ENCODE assay signal across 1 cellular context in the genomic region with DNA sequence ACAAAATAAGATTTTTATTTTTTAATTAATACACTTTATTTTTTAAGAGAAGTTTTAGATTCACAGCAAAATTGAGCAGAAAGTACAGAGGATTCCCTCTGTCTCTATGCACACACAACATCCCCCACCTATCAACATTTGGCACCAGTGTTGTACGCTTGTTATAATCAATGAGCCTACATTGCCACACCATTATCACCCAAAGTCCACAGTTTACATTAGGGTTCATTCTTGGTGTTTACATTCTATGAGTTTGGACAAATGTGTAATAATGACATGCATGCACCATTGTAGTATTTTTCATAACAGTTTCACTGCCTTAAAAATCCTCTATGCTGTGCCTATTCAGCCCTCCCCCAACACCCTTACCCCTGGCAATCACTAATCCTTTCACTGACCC.
TF ChIP-seq lines count a peak whose summit lies in the region.

No MANE protein-coding gene starts in this region.

TF ChIP-seq in HepG2, 621 proteins besides CTCF, POLR2A, EP300 and RAD21 (continued from another document and continues in another):
- TF ChIP-seq, protein P1, sequence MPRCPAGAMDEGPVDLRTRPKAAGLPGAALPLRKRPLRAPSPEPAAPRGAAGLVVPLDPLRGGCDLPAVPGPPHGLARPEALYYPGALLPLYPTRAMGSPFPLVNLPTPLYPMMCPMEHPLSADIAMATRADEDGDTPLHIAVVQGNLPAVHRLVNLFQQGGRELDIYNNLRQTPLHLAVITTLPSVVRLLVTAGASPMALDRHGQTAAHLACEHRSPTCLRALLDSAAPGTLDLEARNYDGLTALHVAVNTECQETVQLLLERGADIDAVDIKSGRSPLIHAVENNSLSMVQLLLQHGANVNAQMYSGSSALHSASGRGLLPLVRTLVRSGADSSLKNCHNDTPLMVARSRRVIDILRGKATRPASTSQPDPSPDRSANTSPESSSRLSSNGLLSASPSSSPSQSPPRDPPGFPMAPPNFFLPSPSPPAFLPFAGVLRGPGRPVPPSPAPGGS (CRISPR knock-in tag; IDR thresholded peaks at IDR 0.05): no peak
- no peak for TF ChIP-seq YEATS2 (CRISPR knock-in tag; IDR thresholded peaks at IDR 0.05; ENCODE audit: borderline replicate concordance)
- no peak for TF ChIP-seq PHF8 (CRISPR knock-in tag; IDR thresholded peaks at IDR 0.05)
- no peak for TF ChIP-seq TP53 (CRISPR knock-in tag; conservative IDR thresholded peaks at IDR 0.05)
- no peak for TF ChIP-seq ZNF619 (CRISPR knock-in tag; IDR thresholded peaks at IDR 0.05)
- no peak for TF ChIP-seq NR2F1 (CRISPR knock-in tag; IDR thresholded peaks at IDR 0.05)
- TF ChIP-seq TRIM22 (IDR thresholded peaks at IDR 0.05): no peak
- no peak for TF ChIP-seq HDAC6 (IDR thresholded peaks at IDR 0.05; ENCODE audit: low read depth, low read length)
- 0 out of 2 replicates have a peak, but pooled peaks have one; percentile 9 for TF ChIP-seq CREB1 (IDR thresholded peaks at IDR 0.05)
- TF ChIP-seq CREB1 (CRISPR knock-in tag; IDR thresholded peaks at IDR 0.05): peak; percentile 55; the same call in 1 of the 2 replicates
- TF ChIP-seq, protein P2, sequence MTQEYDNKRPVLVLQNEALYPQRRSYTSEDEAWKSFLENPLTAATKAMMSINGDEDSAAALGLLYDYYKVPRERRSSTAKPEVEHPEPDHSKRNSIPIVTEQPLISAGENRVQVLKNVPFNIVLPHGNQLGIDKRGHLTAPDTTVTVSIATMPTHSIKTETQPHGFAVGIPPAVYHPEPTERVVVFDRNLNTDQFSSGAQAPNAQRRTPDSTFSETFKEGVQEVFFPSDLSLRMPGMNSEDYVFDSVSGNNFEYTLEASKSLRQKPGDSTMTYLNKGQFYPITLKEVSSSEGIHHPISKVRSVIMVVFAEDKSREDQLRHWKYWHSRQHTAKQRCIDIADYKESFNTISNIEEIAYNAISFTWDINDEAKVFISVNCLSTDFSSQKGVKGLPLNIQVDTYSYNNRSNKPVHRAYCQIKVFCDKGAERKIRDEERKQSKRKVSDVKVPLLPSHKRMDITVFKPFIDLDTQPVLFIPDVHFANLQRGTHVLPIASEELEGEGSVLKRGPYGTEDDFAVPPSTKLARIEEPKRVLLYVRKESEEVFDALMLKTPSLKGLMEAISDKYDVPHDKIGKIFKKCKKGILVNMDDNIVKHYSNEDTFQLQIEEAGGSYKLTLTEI (CRISPR knock-in tag; conservative IDR thresholded peaks at IDR 0.05): no peak
- TF ChIP-seq SMAD3 (CRISPR knock-in tag; IDR thresholded peaks at IDR 0.05): no peak
- no peak for TF ChIP-seq HMG20B (CRISPR knock-in tag; conservative IDR thresholded peaks at IDR 0.05)
- TF ChIP-seq POLR2AphosphoS2 (IDR thresholded peaks at IDR 0.05; ENCODE audit: low read depth, low read length): no peak
- TF ChIP-seq SALL1 (CRISPR knock-in tag; IDR thresholded peaks at IDR 0.05): peak; percentile 83; the same call in 1 of the 2 replicates
- no peak for TF ChIP-seq IRF9 (CRISPR knock-in tag; IDR thresholded peaks at IDR 0.05; ENCODE audit: borderline replicate concordance)
- TF ChIP-seq KDM6A (CRISPR knock-in tag; IDR thresholded peaks at IDR 0.05; ENCODE audit: low read depth): 0 out of 2 replicates have a peak, but pooled peaks have one; percentile 36
- no peak for TF ChIP-seq TRIM24 (CRISPR knock-in tag; IDR thresholded peaks at IDR 0.05)
- TF ChIP-seq SOX5 (CRISPR knock-in tag; IDR thresholded peaks at IDR 0.05; ENCODE audit: borderline replicate concordance): peak; percentile 41; the same call in 1 of the 2 replicates
- TF ChIP-seq, protein P3, sequence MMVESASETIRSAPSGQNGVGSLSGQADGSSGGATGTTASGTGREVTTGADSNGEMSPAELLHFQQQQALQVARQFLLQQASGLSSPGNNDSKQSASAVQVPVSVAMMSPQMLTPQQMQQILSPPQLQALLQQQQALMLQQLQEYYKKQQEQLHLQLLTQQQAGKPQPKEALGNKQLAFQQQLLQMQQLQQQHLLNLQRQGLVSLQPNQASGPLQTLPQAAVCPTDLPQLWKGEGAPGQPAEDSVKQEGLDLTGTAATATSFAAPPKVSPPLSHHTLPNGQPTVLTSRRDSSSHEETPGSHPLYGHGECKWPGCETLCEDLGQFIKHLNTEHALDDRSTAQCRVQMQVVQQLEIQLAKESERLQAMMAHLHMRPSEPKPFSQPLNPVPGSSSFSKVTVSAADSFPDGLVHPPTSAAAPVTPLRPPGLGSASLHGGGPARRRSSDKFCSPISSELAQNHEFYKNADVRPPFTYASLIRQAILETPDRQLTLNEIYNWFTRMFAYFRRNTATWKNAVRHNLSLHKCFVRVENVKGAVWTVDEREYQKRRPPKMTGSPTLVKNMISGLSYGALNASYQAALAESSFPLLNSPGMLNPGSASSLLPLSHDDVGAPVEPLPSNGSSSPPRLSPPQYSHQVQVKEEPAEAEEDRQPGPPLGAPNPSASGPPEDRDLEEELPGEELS (CRISPR knock-in tag; IDR thresholded peaks at IDR 0.05): 0 out of 2 replicates have a peak, but pooled peaks have one; percentile 31
- TF ChIP-seq ZNF205 (CRISPR knock-in tag; IDR thresholded peaks at IDR 0.05): no peak
- no peak for TF ChIP-seq CCDC6 (CRISPR knock-in tag; IDR thresholded peaks at IDR 0.05)
- TF ChIP-seq ZNF292 (CRISPR knock-in tag; IDR thresholded peaks at IDR 0.05; ENCODE audit: borderline replicate concordance, low read depth): no peak
- peak; percentile 84 for TF ChIP-seq FOXA1 (IDR thresholded peaks at IDR 0.05)
- peak; percentile 41; the same call in 1 of the 2 replicates for TF ChIP-seq FOXA1 (CRISPR knock-in tag; IDR thresholded peaks at IDR 0.05)
- TF ChIP-seq ZNF441 (CRISPR knock-in tag; IDR thresholded peaks at IDR 0.05; ENCODE audit: borderline replicate concordance): no peak
- TF ChIP-seq SOX13 (IDR thresholded peaks at IDR 0.05): no peak
- TF ChIP-seq SOX13 (CRISPR knock-in tag; conservative IDR thresholded peaks at IDR 0.05 in 1 of 2, IDR thresholded peaks at IDR 0.05 in 1 of 2): peak in 1 of 2 experiments; percentile 50; a peak in 2 of 4 replicates
- no peak for TF ChIP-seq GMEB1 (CRISPR knock-in tag; IDR thresholded peaks at IDR 0.05; ENCODE audit: borderline replicate concordance)
- TF ChIP-seq DBP (CRISPR knock-in tag; IDR thresholded peaks at IDR 0.05; ENCODE audit: not compliant biosample characterization): no peak
- 0 out of 2 replicates have a peak, but pooled peaks have one; percentile 16 for TF ChIP-seq HDAC1 (CRISPR knock-in tag; IDR thresholded peaks at IDR 0.05)
- TF ChIP-seq FOXA3 (CRISPR knock-in tag; IDR thresholded peaks at IDR 0.05): peak; percentile 77
- no peak for TF ChIP-seq ETV6 (CRISPR knock-in tag; conservative IDR thresholded peaks at IDR 0.05)
- no peak for TF ChIP-seq ELK4 (CRISPR knock-in tag; IDR thresholded peaks at IDR 0.05; ENCODE audit: borderline replicate concordance)
- no peak for TF ChIP-seq ARID4A (CRISPR knock-in tag; IDR thresholded peaks at IDR 0.05; ENCODE audit: borderline replicate concordance)
- no peak for TF ChIP-seq HOXD1 (CRISPR knock-in tag; IDR thresholded peaks at IDR 0.05)
- no peak for TF ChIP-seq TERF1 (CRISPR knock-in tag; IDR thresholded peaks at IDR 0.05)
- no peak for TF ChIP-seq ZC3H13 (CRISPR knock-in tag; IDR thresholded peaks at IDR 0.05)
- TF ChIP-seq NR2F2 (IDR thresholded peaks at IDR 0.05; ENCODE audit: borderline replicate concordance, low read depth): no peak
- TF ChIP-seq TBX2 (CRISPR knock-in tag; IDR thresholded peaks at IDR 0.05; ENCODE audit: borderline replicate concordance): no peak
- TF ChIP-seq HMGA1 (CRISPR knock-in tag; conservative IDR thresholded peaks at IDR 0.05): no peak
- TF ChIP-seq, protein P4, sequence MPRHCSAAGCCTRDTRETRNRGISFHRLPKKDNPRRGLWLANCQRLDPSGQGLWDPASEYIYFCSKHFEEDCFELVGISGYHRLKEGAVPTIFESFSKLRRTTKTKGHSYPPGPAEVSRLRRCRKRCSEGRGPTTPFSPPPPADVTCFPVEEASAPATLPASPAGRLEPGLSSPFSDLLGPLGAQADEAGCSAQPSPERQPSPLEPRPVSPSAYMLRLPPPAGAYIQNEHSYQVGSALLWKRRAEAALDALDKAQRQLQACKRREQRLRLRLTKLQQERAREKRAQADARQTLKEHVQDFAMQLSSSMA (CRISPR knock-in tag; IDR thresholded peaks at IDR 0.05): no peak
- no peak for TF ChIP-seq ZNF580 (CRISPR knock-in tag; IDR thresholded peaks at IDR 0.05; ENCODE audit: borderline replicate concordance, low read depth)
- no peak for TF ChIP-seq MYNN (CRISPR knock-in tag; IDR thresholded peaks at IDR 0.05; ENCODE audit: low read depth)
- TF ChIP-seq GATAD2A (CRISPR knock-in tag; IDR thresholded peaks at IDR 0.05): peak; percentile 51
- no peak for TF ChIP-seq RFX5 (IDR thresholded peaks at IDR 0.05; ENCODE audit: low read depth, low read length)
